ENCODE assay signal across 10 cellular contexts in genomic region chr10:102552533-102552932, GRCh38.
"Had no signal": no experiment of that assay in that cellular context is flagged by ENCODE, and none has a peak within 500 bp of the region (broad histone marks: within the 10 kb centered on the region; RNA-seq: fewer than 3 reads in every experiment).

No MANE protein-coding gene starts in this region.

- H2AFZ ChIP-seq: GM23248 had no signal

- H3K9me3 ChIP-seq: HAP-1 had no signal

- H3K4me3 ChIP-seq: GM23248, HAP-1, K562 had no signal

- DNase-seq: GM23248, GOT3, H7, HFFc6, IMR-90, KG1 had no signal

- H3K27ac ChIP-seq: GM23248, HL-60 had no signal

- H3K9ac ChIP-seq: GM23248 had no signal

- H3K4me1 ChIP-seq: HAP-1 had no signal

- FAIRE-seq: HTR-8/SVneo, K562 had no signal
